23 cellular contexts compared by ENCODE assay signal in genomic region chr11:111393585-111393984, GRCh38. TPM values are rescaled to one million over a fixed set of nuclear protein-coding genes. Genes with fewer than 3 reads are reported as not detected.
"Had no signal": no experiment of that assay in that cellular context is flagged by ENCODE, and none has a peak within 500 bp of the region (broad histone marks: within the 10 kb centered on the region; RNA-seq: fewer than 3 reads in every experiment).

No MANE protein-coding gene starts in this region.

- H3K4me3 Mint-ChIP-seq: naive thymus-derived CD8-positive, alpha-beta T cell; type B pancreatic cell had no signal

- H3K9me3 ChIP-seq: heart left ventricle, neutrophil, psoas muscle, sigmoid colon, suprapubic skin, thyroid gland had no signal

- H3K27ac Mint-ChIP-seq: type B pancreatic cell had no signal

- ATAC-seq: heart left ventricle; left ventricle myocardium superior; naive thymus-derived CD8-positive, alpha-beta T cell; psoas muscle had no signal

- H3K36me3 Mint-ChIP-seq: naive thymus-derived CD8-positive, alpha-beta T cell; type B pancreatic cell had no signal

- DNase-seq: effector memory CD4-positive, alpha-beta T cell; heart left ventricle; hippocampal formation; left colon; left ventricle myocardium superior; naive thymus-derived CD8-positive, alpha-beta T cell; psoas muscle; retina; sigmoid colon; thyroid gland had no signal

- H3K36me3 ChIP-seq: heart left ventricle, neutrophil, sigmoid colon, suprapubic skin, thyroid gland had no signal

- H3K27me3 Mint-ChIP-seq: type B pancreatic cell had no signal

- FAIRE-seq: endometrium, frontal cortex, urothelium cell line had no signal

- H3K4me1 ChIP-seq: heart left ventricle, sigmoid colon, suprapubic skin, thyroid gland had no signal

- H3K27ac ChIP-seq: heart left ventricle, neutrophil, psoas muscle, sigmoid colon, skin epidermis, suprapubic skin, thyroid gland had no signal

- H3K27me3 ChIP-seq: neutrophil, sigmoid colon, thyroid gland had no signal

- H3K4me3 ChIP-seq: heart left ventricle, psoas muscle, sigmoid colon, skin epidermis, suprapubic skin, thyroid gland had no signal

- H3K9me3 Mint-ChIP-seq: naive thymus-derived CD8-positive, alpha-beta T cell; type B pancreatic cell had no signal

RNA-seq across cellular contexts. Expression of gene POU2AF1, which starts 14.5 kb away (rescaled TPM):
- total RNA-seq: frontal cortex, glomerular endothelial cell, kidney epithelial cell, lung microvascular endothelial cell, osteoblast, suprapubic skin had no signal
- polyA plus RNA-seq: fibroblast of lung, neural cell had no signal
